In genomic region chr14:72631401-72631800, GRCh38 we compare ENCODE assay signal across 16 cellular contexts.
"Had no signal": no experiment of that assay in that cellular context is flagged by ENCODE, and none has a peak within 500 bp of the region (broad histone marks: within the 10 kb centered on the region; RNA-seq: fewer than 3 reads in every experiment).

No MANE protein-coding gene starts in this region.

- H3K4me1 ChIP-seq: left lung, lower lobe of right lung, testis, tibial nerve had no signal

- H3K36me3 ChIP-seq: left lung, lower lobe of right lung, tibial nerve had no signal

- FAIRE-seq: colon had no signal

- H3K9me3 ChIP-seq: gastrocnemius medialis, testis had no signal

- H3K4me3 ChIP-seq: gastrocnemius medialis, heart right ventricle, left lung, lower lobe of right lung, testis, tibial nerve had no signal

- H3K27me3 ChIP-seq: gastrocnemius medialis, heart right ventricle, left lung, testis, tibial nerve had no signal

- H3K27ac ChIP-seq: gastrocnemius medialis, heart right ventricle, left lung, lower lobe of right lung, testis, tibial nerve had no signal

- DNase-seq: cerebellar nuclear complex; effector CD4-positive, alpha-beta T cell; gastrocnemius medialis; heart right ventricle; left lung; lower lobe of right lung; naive B cell; occipital lobe; stimulated activated CD4-positive, alpha-beta T cell treated with anti-CD3 and anti-CD28 coated beads, Interleukin-2, amount 100 ng/mL, for 24 hours; stimulated activated CD4-positive, alpha-beta T cell treated with anti-CD3 and anti-CD28 coated beads, Interleukin-4, amount 100 ng/mL, for 4 hours; stimulated activated naive B cell treated with anti-CD40 and anti-IgM and Interleukin-4, amounts not matched to agents 10 μg/mL and 1 μg/mL and 100 μg/mL, for 72 hours; stimulated activated naive CD8-positive, alpha-beta T cell treated with anti-CD3 and anti-CD28 coated beads, Interleukin-15, amount 100 ng/mL, for 72 hours; testis had no signal

- ATAC-seq: gastrocnemius medialis; heart right ventricle; left lung; lower lobe of right lung; sciatic nerve; stimulated activated naive B cell treated with anti-CD40 and anti-IgM and Interleukin-4, amounts not matched to agents 10 μg/mL and 1 μg/mL and 100 μg/mL, for 72 hours; stimulated activated naive CD8-positive, alpha-beta T cell treated with anti-CD3 and anti-CD28 coated beads, Interleukin-15, amount 100 ng/mL, for 72 hours had no signal
